Comparison of ENCODE assay signal across 1 cellular context in the genomic region with DNA sequence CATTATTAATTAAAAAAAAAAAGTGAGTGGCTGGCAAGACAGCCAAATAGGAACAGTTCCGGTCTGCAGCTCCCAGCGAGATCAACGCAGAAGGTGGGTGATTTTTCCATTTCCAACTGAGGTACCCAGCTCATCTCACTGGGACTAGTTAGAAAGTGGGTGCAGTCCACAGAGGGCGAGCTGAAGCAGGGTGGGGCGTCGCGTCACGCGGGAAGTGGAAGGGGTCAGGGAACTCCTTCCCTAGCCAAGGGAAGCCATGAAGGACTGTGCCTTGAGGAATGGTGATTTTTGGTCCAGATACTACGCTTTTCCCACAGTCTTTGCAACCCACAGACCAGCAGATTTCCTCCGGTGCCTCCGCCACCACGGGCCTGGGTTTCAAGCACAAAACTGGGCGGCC.
TF ChIP-seq lines count a peak whose summit lies in the region.

No MANE protein-coding gene starts in this region.

TF ChIP-seq in H1, 55 proteins besides CTCF, POLR2A, EP300 and RAD21:
- TF ChIP-seq FOSL1 (IDR thresholded peaks at IDR 0.05; ENCODE audit: insufficient read depth, low read depth, low read length) (no peak), NANOG (IDR thresholded peaks at IDR 0.05; ENCODE audit: insufficient read depth, low read depth, low read length, poor library complexity, severe bottlenecking) (no peak), HDAC2 (IDR thresholded peaks at IDR 0.05; ENCODE audit: borderline replicate concordance in 1 of 2, low read depth in 2 of 2, low read length in 2 of 2) (no peak), CHD7 (IDR thresholded peaks at IDR 0.05; ENCODE audit: insufficient replicate concordance, low read length) (no peak), CEBPB (IDR thresholded peaks at IDR 0.05; ENCODE audit: low read depth, low read length) (no peak), SUZ12 (IDR thresholded peaks at IDR 0.05; ENCODE audit: low read length) (no peak), GTF2F1 (IDR thresholded peaks at IDR 0.05; ENCODE audit: borderline replicate concordance, low read depth, low read length) (no peak)
- TF ChIP-seq, protein P1, sequence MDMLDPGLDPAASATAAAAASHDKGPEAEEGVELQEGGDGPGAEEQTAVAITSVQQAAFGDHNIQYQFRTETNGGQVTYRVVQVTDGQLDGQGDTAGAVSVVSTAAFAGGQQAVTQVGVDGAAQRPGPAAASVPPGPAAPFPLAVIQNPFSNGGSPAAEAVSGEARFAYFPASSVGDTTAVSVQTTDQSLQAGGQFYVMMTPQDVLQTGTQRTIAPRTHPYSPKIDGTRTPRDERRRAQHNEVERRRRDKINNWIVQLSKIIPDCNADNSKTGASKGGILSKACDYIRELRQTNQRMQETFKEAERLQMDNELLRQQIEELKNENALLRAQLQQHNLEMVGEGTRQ (IDR thresholded peaks at IDR 0.05; ENCODE audit: low read length), result no peak
